ENCODE assay signal across 14 cellular contexts in genomic region chr6:99013145-99013544, GRCh38.
DNase-seq lines count a peak whose midpoint lies in the region; ATAC-seq and TF ChIP-seq lines count a peak whose summit lies in the region.
"Had no signal": no experiment of that assay in that cellular context is flagged by ENCODE, and none has a peak within 500 bp of the region (broad histone marks: within the 10 kb centered on the region; RNA-seq: fewer than 3 reads in every experiment).

No MANE protein-coding gene starts in this region.

- no peaks in the 10 kb centered on the region for H3K27me3 ChIP-seq in PC-9 (ENCODE audit: insufficient read depth, low read depth)

- no TSS peak for BruUV-seq in PC-9 (replicated peaks; lab: Mats Ljungman, UMichigan)

- H3K27ac ChIP-seq in PC-9 = peak overlapping the region; percentile 23
- H3K27ac ChIP-seq: VCaP had no signal

- H3K36me3 ChIP-seq in PC-9 (ENCODE audit: low read depth) = no peaks in the 10 kb centered on the region

- intact Hi-C loops in PC-9 (cut with micrococcal nuclease; ENCODE audit: unreplicated experiment) = no loop called here

- DNase-seq in GF-D8 (lab: John Stamatoyannopoulos, UW) (peak; percentile 8), PC-9 (peak; percentile 32 to 71), dedifferentiated amniotic fluid mesenchymal stem cell (ENCODE audit: extremely low spot score) (peak; percentile 92), non-pigmented ciliary epithelial cell (ENCODE audit: low read depth) (peak; percentile 90), SKM-1 (lab: John Stamatoyannopoulos, UW; ENCODE audit: unreplicated experiment) (no peak), SHP77 (lab: John Stamatoyannopoulos, UW) (no peak)
- no peak for DNase-seq in activated CD4-positive, alpha-beta T cell treated with anti-CD3 and anti-CD28 coated beads for 1 hour
- DNase-seq: activated T-cell treated with anti-CD3 and anti-CD28 coated beads, Interleukin-2, amount 50 U/mL, for 72 hours; hippocampal formation; naive B cell; NCI-H774 had no signal

- H3F3A ChIP-seq in PC-9 (ENCODE audit: insufficient read depth, low read depth) = peaks cover 3% of the 10 kb centered on the region; the same call in 1 of the 2 replicates

- POLR2A ChIA-PET in PC-9 (lab: Charles Lee; ENCODE audit: unreplicated experiment) = no interaction called here

- no peak for ATAC-seq in HG03342 (IDR thresholded peaks at IDR 0.05; ENCODE audit: unreplicated experiment)
- ATAC-seq: activated T-cell treated with anti-CD3 and anti-CD28 coated beads, Interleukin-2, amount 50 U/mL, for 72 hours; stimulated activated memory B cell treated with anti-CD40 and anti-IgM and Interleukin-4, amounts not matched to agents 10 μg/mL and 1 μg/mL and 100 μg/mL, for 72 hours had no signal

- no peaks in the 10 kb centered on the region for H3K79me2 ChIP-seq in PC-9 (ENCODE audit: low read depth)

- TF ChIP-seq CTCF in PC-9 (conservative IDR thresholded peaks at IDR 0.05) = no peak

- no peaks in the 10 kb centered on the region for H3K9me3 ChIP-seq in PC-9 (ENCODE audit: insufficient read depth, low read depth)

- no peak overlapping the region for H2AFZ ChIP-seq in PC-9

- H3K4me1 ChIP-seq in PC-9 (replicated peaks; ENCODE audit: insufficient read depth) = peaks cover 19% of the 10 kb centered on the region

- H3K4me2 ChIP-seq in PC-9 = peak overlapping the region; percentile 20; the same call in 1 of the 2 replicates

- H4K20me1 ChIP-seq in PC-9 (ENCODE audit: insufficient read depth) = no peaks in the 10 kb centered on the region

- H3K4me3 ChIP-seq in PC-9 = no peak overlapping the region

- no peaks in the 10 kb centered on the region for H3K9me2 ChIP-seq in PC-9 (ENCODE audit: insufficient read depth)

- CTCF ChIA-PET in PC-9 (lab: Charles Lee) = no interaction called here

Comparison
In these comparisons a context has a peak if more than half of its experiments do, and no peak if none do; other contexts are left out.
1. DNase-seq: peak in GF-D8 (single experiment), PC-9 (2 of 2), dedifferentiated amniotic fluid mesenchymal stem cell (single experiment) and non-pigmented ciliary epithelial cell (single experiment); none in activated CD4-positive, alpha-beta T cell treated with anti-CD3 and anti-CD28 coated beads for 1 hour (single experiment), SKM-1 (single experiment) and SHP77 (0 of 2).